24 cellular contexts compared by ENCODE assay signal in genomic region chr3:148532326-148532725, GRCh38.
DNase-seq lines count a peak whose midpoint lies in the region; ATAC-seq, FAIRE-seq and TF ChIP-seq lines count a peak whose summit lies in the region.
"Had no signal": no experiment of that assay in that cellular context is flagged by ENCODE, and none has a peak within 500 bp of the region (broad histone marks: within the 10 kb centered on the region; RNA-seq: fewer than 3 reads in every experiment).

No MANE protein-coding gene starts in this region.

- CTCF ChIA-PET in IMR-90 (lab: Yijun Ruan, JAX) = no interaction called here

- H3K79me1 ChIP-seq in IMR-90 (ENCODE audit: low read depth in 1 of 2, low read length in 2 of 2) = no peaks in the 10 kb centered on the region

- no peaks in the 10 kb centered on the region for H3K4me1 Mint-ChIP-seq in astrocyte (ENCODE audit: low read depth, unreplicated experiment)
- H3K4me1 Mint-ChIP-seq: CD4-positive, CD25-positive, alpha-beta regulatory T cell; GM23338 had no signal

- no peak overlapping the region for H2AK9ac ChIP-seq in IMR-90 (replicated peaks; ENCODE audit: low read depth, low read length, poor library complexity)

- BruUV-seq in IMR-90 (replicated peaks; lab: Mats Ljungman, UMichigan) = no TSS peak

- H2AK5ac ChIP-seq in IMR-90 (ENCODE audit: low read depth, low read length) = no peak overlapping the region

- H3K36me3 ChIP-seq in IMR-90 (ENCODE audit: control insufficient read depth, insufficient read depth, low read length) = no peaks in the 10 kb centered on the region
- no peaks in the 10 kb centered on the region for H3K36me3 ChIP-seq in astrocyte (ENCODE audit: insufficient read depth, low read length)
- no peaks in the 10 kb centered on the region for H3K36me3 ChIP-seq in esophagus muscularis mucosa

- POLR2A ChIA-PET in IMR-90 (lab: Charles Lee; ENCODE audit: unreplicated experiment) = no interaction called here

- H4K8ac ChIP-seq in IMR-90 (ENCODE audit: low read depth in 2 of 2, low read length in 2 of 2) = no peak overlapping the region

- in situ Hi-C loops in IMR-90 (cut with MboI; ENCODE audit: low sequenced_read_pairs) = no loop called here

- H4K91ac ChIP-seq in IMR-90 (ENCODE audit: insufficient read depth, low read depth, low read length) = no peak overlapping the region

- H4K5ac ChIP-seq in IMR-90 (ENCODE audit: low read depth, low read length) = no peak overlapping the region

- no peak for FAIRE-seq in astrocyte (lab: Jason Lieb, UNC)
- FAIRE-seq: GM12878, GM19239, HepG2 had no signal

- H3K27ac Mint-ChIP-seq in astrocyte (ENCODE audit: unreplicated experiment) = no peak overlapping the region
- H3K27ac Mint-ChIP-seq: CD4-positive, CD25-positive, alpha-beta regulatory T cell; GM23338 had no signal

- H2BK5ac ChIP-seq in IMR-90 (ENCODE audit: low read depth, low read length, poor library complexity, severe bottlenecking) = no peak overlapping the region

- no peak overlapping the region for H3K23ac ChIP-seq in IMR-90 (ENCODE audit: low read depth, low read length)

- no peaks in the 10 kb centered on the region for H4K20me1 ChIP-seq in IMR-90 (ENCODE audit: insufficient read depth, low read length)
- no peaks in the 10 kb centered on the region for H4K20me1 ChIP-seq in astrocyte (ENCODE audit: insufficient read depth, low read length)

- H3K4me3 Mint-ChIP-seq in astrocyte (ENCODE audit: unreplicated experiment) = no peak overlapping the region
- H3K4me3 Mint-ChIP-seq: CD4-positive, CD25-positive, alpha-beta regulatory T cell; GM23338 had no signal

- no peak overlapping the region for H3K4me2 ChIP-seq in IMR-90 (ENCODE audit: low read depth, low read length)
- no peak overlapping the region for H3K4me2 ChIP-seq in astrocyte (ENCODE audit: low read length)
- H3K4me2 ChIP-seq: GM23338 had no signal

- H3K9me1 ChIP-seq in IMR-90 (ENCODE audit: insufficient read depth, low read length) = no peaks in the 10 kb centered on the region

- no peak overlapping the region for H3K56ac ChIP-seq in IMR-90 (ENCODE audit: extremely low read depth, insufficient read depth, low read length)

- H3K4ac ChIP-seq in IMR-90 (ENCODE audit: low read depth, low read length) = no peak overlapping the region

- H2BK120ac ChIP-seq in IMR-90 (ENCODE audit: low read depth, low read length) = no peak overlapping the region

- dilution Hi-C loops in IMR-90 (cut with HindIII; ENCODE audit: low sequenced_read_pairs, unreplicated experiment) = no loop called here

- no peak overlapping the region for H2BK20ac ChIP-seq in IMR-90 (ENCODE audit: low read depth, low read length)

- no peaks in the 10 kb centered on the region for H3K36me3 Mint-ChIP-seq in astrocyte (ENCODE audit: low read depth, unreplicated experiment)
- H3K36me3 Mint-ChIP-seq: CD4-positive, CD25-positive, alpha-beta regulatory T cell had no signal

- no peaks in the 10 kb centered on the region for H3K27me3 Mint-ChIP-seq in astrocyte (ENCODE audit: low read depth, unreplicated experiment)
- H3K27me3 Mint-ChIP-seq: CD4-positive, CD25-positive, alpha-beta regulatory T cell had no signal

- TF ChIP-seq CTCF in IMR-90 (conservative IDR thresholded peaks at IDR 0.05; ENCODE audit: low read depth, low read length) (no peak), astrocyte (IDR thresholded peaks at IDR 0.05; ENCODE audit: insufficient read depth, low read depth, low read length) (no peak), fibroblast of pulmonary artery (IDR thresholded peaks at IDR 0.05; ENCODE audit: low read length, missing control alignments) (no peak), esophagus muscularis mucosa (IDR thresholded peaks at IDR 0.05) (no peak)

- no peak overlapping the region for H3K18ac ChIP-seq in IMR-90 (ENCODE audit: low read depth, low read length)

- H3K79me2 ChIP-seq in astrocyte (ENCODE audit: insufficient read depth, low read length) = no peaks in the 10 kb centered on the region

- ATAC-seq in IMR-90 (ENCODE audit: low read depth) = no peak
- no peak for ATAC-seq in HG02763 (IDR thresholded peaks at IDR 0.05; ENCODE audit: unreplicated experiment)
- no peak for ATAC-seq in left ventricle myocardium superior
- ATAC-seq: GM12878, GM23338, HepG2 had no signal

- WGBS in IMR-90 (ENCODE audit: extremely low coverage in 2 of 2, insufficient read length in 1 of 2), 2 experiments = no CpG with 5 or more reads among the region's 2 CpGs
- WGBS in esophagus muscularis mucosa = 97% methylated on average over 2 of the region's 2 CpGs

- no peak overlapping the region for H2BK15ac ChIP-seq in IMR-90 (ENCODE audit: low read depth, low read length)

- no peaks in the 10 kb centered on the region for H3K9me3 ChIP-seq in IMR-90 (ENCODE audit: control insufficient read depth, insufficient read depth, low read length)
- no peaks in the 10 kb centered on the region for H3K9me3 ChIP-seq in astrocyte (ENCODE audit: insufficient read depth, low read depth, low read length)
- no peaks in the 10 kb centered on the region for H3K9me3 ChIP-seq in esophagus muscularis mucosa

- H3K27me3 ChIP-seq in IMR-90 (ENCODE audit: control insufficient read depth, insufficient read depth, low read length) = no peaks in the 10 kb centered on the region
- H3K27me3 ChIP-seq in astrocyte (ENCODE audit: insufficient read depth, low read length) = no peaks in the 10 kb centered on the region
- H3K27me3 ChIP-seq in esophagus muscularis mucosa = no peaks in the 10 kb centered on the region

- no peak for TF ChIP-seq EP300 in esophagus muscularis mucosa (IDR thresholded peaks at IDR 0.05)

- H3K9me3 Mint-ChIP-seq in astrocyte (ENCODE audit: unreplicated experiment) = no peaks in the 10 kb centered on the region
- H3K9me3 Mint-ChIP-seq: GM23338 had no signal

- TF ChIP-seq POLR2A in IMR-90 (IDR thresholded peaks at IDR 0.05; ENCODE audit: low read depth, low read length) (no peak), esophagus muscularis mucosa (IDR thresholded peaks at IDR 0.05; ENCODE audit: low read depth) (no peak)

- intact Hi-C loops in IMR-90 (cut with micrococcal nuclease) = no loop called here
- intact Hi-C loops in esophagus muscularis mucosa (cut with DNase I) = no loop called here
- intact Hi-C loops in left ventricle myocardium superior (cut with micrococcal nuclease) = no loop called here

- H2AFZ ChIP-seq in IMR-90 (replicated peaks; ENCODE audit: low read length, poor library complexity) (no peak overlapping the region), astrocyte (ENCODE audit: low read depth, low read length) (no peak overlapping the region)
- H2AFZ ChIP-seq: GM23338 had no signal

- H3K4me1 ChIP-seq in IMR-90 (ENCODE audit: control insufficient read depth, insufficient read depth, low read length) (no peaks in the 10 kb centered on the region), astrocyte (ENCODE audit: insufficient read depth, low read length) (no peaks in the 10 kb centered on the region), esophagus muscularis mucosa (peaks cover 0 to 16% (median 7%) of the 10 kb centered on the region in 4 donors)

- TF ChIP-seq RAD21 in IMR-90 (IDR thresholded peaks at IDR 0.05; ENCODE audit: low read length) = no peak

- no peak overlapping the region for H3K9ac ChIP-seq in IMR-90 (ENCODE audit: low read depth, low read length)
- no peak overlapping the region for H3K9ac ChIP-seq in astrocyte (ENCODE audit: low read length)

- DNase-seq in IMR-90 (peak; percentile 14), astrocyte (ENCODE audit: low read depth) (peak; percentile 2), fibroblast of pulmonary artery (ENCODE audit: low read depth) (peak; percentile 11), renal cortical epithelial cell (ENCODE audit: low read depth) (peak; percentile 13), esophagus muscularis mucosa (ENCODE audit: extremely low spot score) (no peak), left ventricle myocardium superior (no peak), foreskin melanocyte (no peak)
- DNase-seq: CD4-positive, CD25-positive, alpha-beta regulatory T cell; COR-L47; DMS 273 treated with DMSO at 0.1 percent for 48 hours; DND-41; GF-D8; HCEC 1CT; KG1; NCI-H1417 treated with DMSO at 0.1 percent for 48 hours; NCI-H187 treated with DMSO at 0.1 percent for 48 hours; NCI-H345; NCI-H524 treated with DMSO at 0.1 percent for 48 hours; Right ventricle myocardium superior had no signal

- no peak overlapping the region for H3K14ac ChIP-seq in IMR-90 (replicated peaks; ENCODE audit: low read depth, low read length)

- H3K27ac ChIP-seq in IMR-90 (ENCODE audit: insufficient read depth, low read length) = no peak overlapping the region
- no peak overlapping the region for H3K27ac ChIP-seq in astrocyte (ENCODE audit: low read depth, low read length)
- no peak overlapping the region for H3K27ac ChIP-seq in esophagus muscularis mucosa (replicated peaks in 1 of 4)

- no peak overlapping the region for H3K4me3 ChIP-seq in IMR-90 (ENCODE audit: insufficient read depth, low read depth, low read length)
- no peak overlapping the region for H3K4me3 ChIP-seq in astrocyte (ENCODE audit: insufficient read depth, low read depth, low read length)
- H3K4me3 ChIP-seq in fibroblast of pulmonary artery (replicated peaks; ENCODE audit: low read depth, low read length) = no peak overlapping the region
- no peak overlapping the region for H3K4me3 ChIP-seq in esophagus muscularis mucosa
- H3K4me3 ChIP-seq: GM12878, GM23338 had no signal

TF ChIP-seq in IMR-90, 13 proteins besides CTCF, POLR2A, EP300 and RAD21 (continues in another document):
- TF ChIP-seq MXI1 (IDR thresholded peaks at IDR 0.05; ENCODE audit: borderline replicate concordance, low read depth, low read length) (no peak), RFX5 (IDR thresholded peaks at IDR 0.05; ENCODE audit: low read depth, low read length) (no peak), USF2 (IDR thresholded peaks at IDR 0.05; ENCODE audit: low read depth, low read length) (no peak), NFE2L2 (IDR thresholded peaks at IDR 0.05; ENCODE audit: low read depth, low read length) (no peak), MAFK (IDR thresholded peaks at IDR 0.05; ENCODE audit: low read depth, low read length) (no peak), RCOR1 (IDR thresholded peaks at IDR 0.05; ENCODE audit: insufficient replicate concordance, low read length) (no peak), MAZ (IDR thresholded peaks at IDR 0.05; ENCODE audit: borderline replicate concordance, low read depth, low read length) (no peak)

Comparison
In these comparisons a context has a peak if more than half of its experiments do, and no peak if none do; other contexts are left out.
1. DNase-seq: peak in IMR-90 (single experiment), astrocyte (single experiment), fibroblast of pulmonary artery (single experiment) and renal cortical epithelial cell (single experiment); none in esophagus muscularis mucosa (single experiment), left ventricle myocardium superior (single experiment) and foreskin melanocyte (single experiment).